25 cellular contexts compared by ENCODE assay signal in genomic region chr18:56276466-56276865, GRCh38.
"Had no signal": no experiment of that assay in that cellular context is flagged by ENCODE, and none has a peak within 500 bp of the region (broad histone marks: within the 10 kb centered on the region; RNA-seq: fewer than 3 reads in every experiment).

No MANE protein-coding gene starts in this region.

- H3K27ac Mint-ChIP-seq: activated naive CD4-positive, alpha-beta T cell treated with anti-CD3 and anti-CD28 coated beads, Interleukin-2, amount 50 U/mL, for 72 hours; activated T-cell treated with anti-CD3 and anti-CD28 coated beads, Interleukin-2, amount 50 U/mL, for 24 hours; activated T-helper 17 cell treated with anti-CD3 and anti-CD28 coated beads, Interleukin-2, amount 50 U/mL, for 72 hours; immature natural killer cell; natural killer cell treated with Interleukin-12 subunit alpha and Interleukin-12 subunit beta and Interleukin-15 and Interleukin-18, amount 100 ng/mL, for 72 hours; progenitor cell of endocrine pancreas; type B pancreatic cell had no signal

- H3K4me1 ChIP-seq: adrenal gland, ascending aorta, foreskin keratinocyte, left lung, vagina had no signal

- H3K27me3 ChIP-seq: adrenal gland, ascending aorta, brain microvascular endothelial cell, left lung, vagina had no signal

- H3K4me1 Mint-ChIP-seq: activated T-helper 17 cell treated with anti-CD3 and anti-CD28 coated beads, Interleukin-2, amount 50 U/mL, for 72 hours; immature natural killer cell had no signal

- H3K4me3 ChIP-seq: adrenal gland, ascending aorta, left lung, thoracic aorta, vagina had no signal

- ATAC-seq: activated naive CD4-positive, alpha-beta T cell treated with anti-CD3 and anti-CD28 coated beads, Interleukin-2, amount 50 U/mL, for 72 hours; activated T-helper 17 cell treated with anti-CD3 and anti-CD28 coated beads, Interleukin-2, amount 50 U/mL, for 72 hours; foreskin keratinocyte; left lung; natural killer cell treated with Interleukin-12 subunit alpha and Interleukin-12 subunit beta and Interleukin-15 and Interleukin-18, amount 100 ng/mL, for 72 hours had no signal

- H3K36me3 ChIP-seq: adrenal gland, ascending aorta, brain microvascular endothelial cell, left lung, thoracic aorta, vagina, WERI-Rb-1 had no signal

- DNase-seq: activated CD4-positive, alpha-beta T cell treated with anti-CD3 and anti-CD28 coated beads for 1 hour; activated CD4-positive, alpha-beta T cell treated with anti-CD3 and anti-CD28 coated beads, Interleukin-2, amount 50 U/mL, for 1 hour; activated T-cell treated with anti-CD3 and anti-CD28 coated beads, Interleukin-2, amount 50 U/mL, for 24 hours; adrenal gland; brain microvascular endothelial cell; caudate nucleus; dermis blood vessel endothelial cell; effector CD8-positive, alpha-beta T cell; erythroblast; foreskin keratinocyte; immature natural killer cell; left lung; midbrain; stimulated activated CD4-positive, alpha-beta T cell treated with anti-CD3 and anti-CD28 coated beads, Interleukin-2, amount 100 ng/mL, for 48 hours; stimulated activated CD8-positive, alpha-beta memory T cell treated with anti-CD3 and anti-CD28 coated beads, Interleukin-4, amount 100 ng/mL, for 48 hours; stimulated activated naive CD4-positive, alpha-beta T cell treated with Interleukin-2 at 50 U/mL for 16 hours; WERI-Rb-1 had no signal

- H3K36me3 Mint-ChIP-seq: activated naive CD4-positive, alpha-beta T cell treated with anti-CD3 and anti-CD28 coated beads, Interleukin-2, amount 50 U/mL, for 72 hours; immature natural killer cell; natural killer cell treated with Interleukin-12 subunit alpha and Interleukin-12 subunit beta and Interleukin-15 and Interleukin-18, amount 100 ng/mL, for 72 hours; type B pancreatic cell had no signal

- H3K27me3 Mint-ChIP-seq: activated T-cell treated with anti-CD3 and anti-CD28 coated beads, Interleukin-2, amount 50 U/mL, for 24 hours; activated T-helper 17 cell treated with anti-CD3 and anti-CD28 coated beads, Interleukin-2, amount 50 U/mL, for 72 hours; natural killer cell treated with Interleukin-12 subunit alpha and Interleukin-12 subunit beta and Interleukin-15 and Interleukin-18, amount 100 ng/mL, for 72 hours; progenitor cell of endocrine pancreas had no signal

- H3K9me3 ChIP-seq: adrenal gland, ascending aorta, left lung, thoracic aorta, vagina had no signal

- H3K4me3 Mint-ChIP-seq: activated T-cell treated with anti-CD3 and anti-CD28 coated beads, Interleukin-2, amount 50 U/mL, for 24 hours; activated T-helper 17 cell treated with anti-CD3 and anti-CD28 coated beads, Interleukin-2, amount 50 U/mL, for 72 hours; immature natural killer cell; natural killer cell treated with Interleukin-12 subunit alpha and Interleukin-12 subunit beta and Interleukin-15 and Interleukin-18, amount 100 ng/mL, for 72 hours; type B pancreatic cell had no signal

- H3K27ac ChIP-seq: adrenal gland, ascending aorta, brain microvascular endothelial cell, foreskin keratinocyte, left lung, thoracic aorta, vagina, WERI-Rb-1 had no signal
